ENCODE assay signal across 29 cellular contexts in the genomic region with DNA sequence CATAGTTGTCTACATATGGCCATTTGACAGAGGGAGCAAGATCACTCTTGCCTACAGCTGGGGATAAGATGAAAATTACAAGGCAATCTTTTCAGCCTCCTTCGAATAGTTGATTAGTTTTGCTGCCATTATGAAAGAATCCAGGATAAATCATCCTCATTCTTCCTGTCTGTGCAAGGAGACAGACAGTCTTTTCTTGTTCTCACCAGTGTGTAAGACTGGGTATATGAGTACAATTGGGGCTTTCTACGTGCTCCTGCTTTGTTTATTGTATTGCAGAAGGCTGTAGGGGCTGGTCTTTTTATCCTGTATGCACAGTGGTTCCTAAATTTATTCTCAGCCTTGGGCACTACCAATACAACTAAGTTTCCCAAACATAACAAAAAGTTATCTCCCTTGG.
DNase-seq lines count a peak whose midpoint lies in the region; ATAC-seq, FAIRE-seq and TF ChIP-seq lines count a peak whose summit lies in the region.
"Had no signal": no experiment of that assay in that cellular context is flagged by ENCODE, and none has a peak within 500 bp of the region (broad histone marks: within the 10 kb centered on the region; RNA-seq: fewer than 3 reads in every experiment).

No MANE protein-coding gene starts in this region.

- TF ChIP-seq CTCF in neural crest cell (conservative IDR thresholded peaks at IDR 0.05), result no peak

- H3K9me3 Mint-ChIP-seq in neural crest cell, result peaks cover 5% of the 10 kb centered on the region
- H3K9me3 Mint-ChIP-seq in activated naive CD8-positive, alpha-beta T cell treated with anti-CD3 and anti-CD28 coated beads for 36 hours, result no peaks in the 10 kb centered on the region
- H3K9me3 Mint-ChIP-seq: CD8-positive, alpha-beta T cell had no signal

- H3K27ac ChIP-seq in caudate nucleus (ENCODE audit: low read depth, low read length), result peak overlapping the region; percentile 86
- H3K27ac ChIP-seq: C4-2B, HL-60, KMS-11 had no signal

- H3K4me1 Mint-ChIP-seq in neural crest cell, result peaks cover 33% of the 10 kb centered on the region
- no peaks in the 10 kb centered on the region for H3K4me1 Mint-ChIP-seq in activated naive CD8-positive, alpha-beta T cell treated with anti-CD3 and anti-CD28 coated beads for 36 hours
- H3K4me1 Mint-ChIP-seq: B cell had no signal

- H3K27me3 Mint-ChIP-seq in neural crest cell (ENCODE audit: low read depth), result no peaks in the 10 kb centered on the region
- H3K27me3 Mint-ChIP-seq in activated naive CD8-positive, alpha-beta T cell treated with anti-CD3 and anti-CD28 coated beads for 36 hours, result no peaks in the 10 kb centered on the region
- H3K27me3 Mint-ChIP-seq: B cell, IgD-negative memory B cell had no signal

- H3K36me3 Mint-ChIP-seq in neural crest cell (ENCODE audit: low read depth), result peaks cover 2% of the 10 kb centered on the region
- H3K36me3 Mint-ChIP-seq in activated naive CD8-positive, alpha-beta T cell treated with anti-CD3 and anti-CD28 coated beads for 36 hours, result peaks cover 6% of the 10 kb centered on the region
- H3K36me3 Mint-ChIP-seq: IgD-negative memory B cell had no signal

- DNase-seq in caudate nucleus (lab: John Stamatoyannopoulos, UW) (peak in 6 of 61 donors; percentile 7 to 42 (median 20)), frontal cortex (ENCODE audit: low spot score in 2 of 2) (peak in 1 of 2 donors; percentile 1), neural crest cell (ENCODE audit: low read depth, low spot score) (no peak), iPS-NIHi11 (ENCODE audit: low spot score) (no peak)
- DNase-seq in activated naive CD8-positive, alpha-beta T cell treated with anti-CD3 and anti-CD28 coated beads for 36 hours, result no peak
- DNase-seq in stimulated activated CD4-positive, alpha-beta T cell treated with anti-CD3 and anti-CD28 coated beads, Interleukin-2, amount 100 ng/mL, for 48 hours, result no peak
- DNase-seq: CD8-positive, alpha-beta T cell; DMS 273 treated with DMSO at 0.1 percent for 48 hours; DMS79; EL; GDM1; NCI-H1048; NCI-H1417; NCI-H1694; NCI-H2029 treated with DMSO at 0.1 percent for 48 hours; NCI-H2227 treated with DMSO at 0.1 percent for 48 hours; NCI-H526 treated with DMSO at 0.1 percent for 48 hours; SHP77 treated with DMSO at 0.1 percent for 48 hours; SK-N-SH had no signal

- FAIRE-seq in frontal cortex (lab: Jason Lieb, UNC), result peak; percentile 6
- FAIRE-seq: GM12891, GM19239, H54 had no signal

- ATAC-seq in GM21786 (IDR thresholded peaks at IDR 0.05; ENCODE audit: unreplicated experiment), result no peak
- ATAC-seq: CD8-positive, alpha-beta T cell; Panc1 had no signal

- no peak overlapping the region for H3K4me3 Mint-ChIP-seq in neural crest cell
- no peak overlapping the region for H3K4me3 Mint-ChIP-seq in activated naive CD8-positive, alpha-beta T cell treated with anti-CD3 and anti-CD28 coated beads for 36 hours
- H3K4me3 Mint-ChIP-seq: B cell; CD8-positive, alpha-beta T cell; IgD-negative memory B cell had no signal

- peak overlapping the region; percentile 36 for H3K27ac Mint-ChIP-seq in neural crest cell (ENCODE audit: unreplicated experiment)
- no peak overlapping the region for H3K27ac Mint-ChIP-seq in activated naive CD8-positive, alpha-beta T cell treated with anti-CD3 and anti-CD28 coated beads for 36 hours
- H3K27ac Mint-ChIP-seq: B cell; CD8-positive, alpha-beta T cell; IgD-negative memory B cell had no signal
